ENCODE assay signal across 8 cellular contexts in the genomic region with DNA sequence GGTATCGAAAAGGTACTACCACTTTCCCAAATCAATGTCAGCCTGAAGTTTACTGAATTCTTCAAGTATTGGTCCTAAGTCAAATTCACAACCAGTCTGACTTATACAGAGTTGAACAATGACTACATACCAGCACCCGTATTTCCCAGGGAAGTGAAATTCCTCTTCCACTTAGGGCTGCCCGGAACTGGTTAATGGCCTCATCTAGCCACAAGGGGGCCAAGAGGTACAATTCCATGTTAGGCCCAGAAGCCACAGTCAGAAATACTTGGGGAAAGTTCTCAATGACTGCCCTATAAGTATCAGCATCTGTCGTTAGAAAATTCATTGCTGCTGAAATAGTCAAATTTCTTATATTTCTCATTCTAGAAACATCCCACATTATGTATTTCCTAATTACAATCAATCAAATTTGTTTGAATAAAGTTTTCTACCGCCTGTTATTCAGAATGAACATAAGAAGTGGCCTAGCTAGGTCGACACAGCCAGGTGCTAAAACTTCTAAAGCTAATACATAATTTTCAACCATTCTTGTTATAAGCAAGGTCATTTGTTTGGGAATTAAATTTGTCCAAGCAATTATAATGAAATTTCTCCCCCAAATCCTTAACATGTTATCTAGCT. TPM values are rescaled to one million over a fixed set of nuclear protein-coding genes. Genes with fewer than 3 reads are reported as not detected.
DNase-seq lines count a peak whose midpoint lies in the region; TF ChIP-seq lines count a peak whose summit lies in the region.

No MANE protein-coding gene starts in this region.

- no peak for TF ChIP-seq POLR2A in tibial nerve (IDR thresholded peaks at IDR 0.05)

- TF ChIP-seq EP300 in tibial nerve (IDR thresholded peaks at IDR 0.05) = no peak

- WGBS in tibial nerve, 2 donors = 48 to 52% methylated on average over 6 of the region's 6 CpGs

- no peak overlapping the region for H3K4me3 ChIP-seq in tibial nerve

- H3K4me1 ChIP-seq in tibial nerve = peaks cover 0 to 31% (median 7%) of the 10 kb centered on the region in 4 donors

- H3K9me3 ChIP-seq in tibial nerve = peaks cover 0 to 9% (median 4%) of the 10 kb centered on the region in 4 donors

- peaks cover 0 to 17% of the 10 kb centered on the region in 2 donors for H3K27me3 ChIP-seq in tibial nerve

- H3K36me3 ChIP-seq in tibial nerve = no peaks in the 10 kb centered on the region

- peak; percentile 51 for DNase-seq in SIG-M5 treated with dmso at 0.1 percent for 504 hours (lab: John Stamatoyannopoulos, UW; ENCODE audit: unreplicated experiment)
- no peak for DNase-seq in SIG-M5 (lab: John Stamatoyannopoulos, UW)
- peak; percentile 60 for DNase-seq in LHCN-M2 (ENCODE audit: low read depth)
- peak; percentile 51 for DNase-seq in hepatic stellate cell (ENCODE audit: low spot score)
- DNase-seq in tibial nerve (ENCODE audit: low spot score in 2 of 2) = peak in 1 of 2 donors; percentile 49
- no peak for DNase-seq in activated CD4-positive, alpha-beta T cell treated with anti-CD3 and anti-CD28 coated beads, Interleukin-2, amount 50 U/mL, for 1 hour
- DNase-seq in NCI-H524 treated with DMSO at 0.1 percent for 48 hours (lab: John Stamatoyannopoulos, UW) = no peak

- TF ChIP-seq CTCF in VCaP (conservative IDR thresholded peaks at IDR 0.05) (peak; percentile 83), tibial nerve (IDR thresholded peaks at IDR 0.05) (peak; percentile 31 to 70 (median 54))

- H3K27ac ChIP-seq in VCaP (no peak overlapping the region), tibial nerve (no peak overlapping the region)

RNA-seq across cellular contexts. Expression of a gene that starts 5.6 kb away (rescaled TPM):
- total RNA-seq in LHCN-M2 (2014; rRNA removed) = 28.5 and 35.9 TPM in 2 replicates
- polyA plus RNA-seq in LHCN-M2 (2012) = 7.5 TPM
- total RNA-seq in tibial nerve = 10 to 100 TPM in 3 of 4 donors, 1 to 10 TPM in 1; 5.1 to 26.0 (median 14.2) TPM

Comparison
In these comparisons a context has a peak if more than half of its experiments do, and no peak if none do; other contexts are left out.
1. DNase-seq: peak in SIG-M5 treated with dmso at 0.1 percent for 504 hours (single experiment), LHCN-M2 (single experiment) and hepatic stellate cell (single experiment); none in SIG-M5 (single experiment), activated CD4-positive, alpha-beta T cell treated with anti-CD3 and anti-CD28 coated beads, Interleukin-2, amount 50 U/mL, for 1 hour (single experiment) and NCI-H524 treated with DMSO at 0.1 percent for 48 hours (single experiment).